ENCODE assay signal across 8 cellular contexts in the genomic region with DNA sequence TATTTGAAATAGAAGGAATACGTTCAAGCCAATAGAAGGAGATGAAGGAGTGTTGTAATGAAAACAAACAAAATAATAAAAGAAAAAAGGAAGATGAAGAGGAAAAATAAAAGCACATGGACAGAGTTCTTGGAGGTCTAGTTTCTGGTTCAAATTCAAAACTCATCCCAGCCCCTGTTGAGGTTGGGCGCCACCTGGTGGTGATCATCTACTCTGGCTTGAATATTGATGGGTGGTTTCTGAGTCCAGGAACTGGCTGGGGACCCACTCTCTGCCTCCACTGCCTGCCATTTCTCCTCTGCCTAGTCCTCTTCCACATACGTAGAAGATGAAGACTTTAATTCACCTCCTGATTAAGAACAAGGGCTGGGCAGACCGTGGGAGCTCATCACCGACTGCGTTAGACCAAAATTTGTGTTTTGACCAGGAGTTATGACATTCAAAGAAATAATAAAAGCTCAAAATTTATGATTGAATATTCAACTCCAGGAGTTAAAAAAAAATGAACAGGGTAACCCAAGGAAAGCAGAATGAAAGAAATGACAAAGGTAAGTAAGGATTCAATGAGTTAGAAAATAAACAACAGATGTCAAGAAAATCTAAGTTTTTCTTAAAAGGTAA.
DNase-seq lines count a peak whose midpoint lies in the region; ATAC-seq, FAIRE-seq and TF ChIP-seq lines count a peak whose summit lies in the region.

No MANE protein-coding gene starts in this region.

- WGBS in ovary, 3 donors, result 53 to 58% (median 56%) methylated on average over 6 of the region's 6 CpGs

- no peaks in the 10 kb centered on the region for H3K36me3 ChIP-seq in RWPE2 (ENCODE audit: low read depth)
- H3K36me3 ChIP-seq in ovary, result no peaks in the 10 kb centered on the region

- no peak overlapping the region for H3K27ac Mint-ChIP-seq in activated T-helper 17 cell treated with anti-CD3 and anti-CD28 coated beads, Interleukin-2, amount 50 U/mL, for 72 hours
- no peak overlapping the region for H3K27ac Mint-ChIP-seq in type B pancreatic cell

- H3K4me3 ChIP-seq in AG04450 (ENCODE audit: low read depth, low read length) (no peak overlapping the region), RWPE2 (ENCODE audit: severe bottlenecking) (no peak overlapping the region), ovary (no peak overlapping the region)

- CTCF ChIA-PET in AG04450 (lab: Charles Lee), result interaction anchor here (0.6 to 9.8 kb wide), 37 partner anchors 13 to 428 kb away, joined by 3 to 237 read pairs (median 4); a partner anchor contains a TSS

- H3K27me3 ChIP-seq in AG04450 (ENCODE audit: control insufficient read depth, insufficient read depth, low read length), result no peaks in the 10 kb centered on the region
- H3K27me3 ChIP-seq in RWPE2 (ENCODE audit: insufficient read depth, poor library complexity, severe bottlenecking), result no peaks in the 10 kb centered on the region
- H3K27me3 ChIP-seq in ovary, result no peaks in the 10 kb centered on the region

- TF ChIP-seq POLR2A in ovary (IDR thresholded peaks at IDR 0.05), result no peak

- no peaks in the 10 kb centered on the region for H3K36me3 Mint-ChIP-seq in activated T-helper 17 cell treated with anti-CD3 and anti-CD28 coated beads, Interleukin-2, amount 50 U/mL, for 72 hours (ENCODE audit: low read depth)
- no peaks in the 10 kb centered on the region for H3K36me3 Mint-ChIP-seq in type B pancreatic cell

- no peak for TF ChIP-seq EP300 in ovary (IDR thresholded peaks at IDR 0.05)

- ATAC-seq in GM18909 (IDR thresholded peaks at IDR 0.05; ENCODE audit: poor library complexity, unreplicated experiment) (peak; percentile 57), RWPE2 (ENCODE audit: low read depth) (peak; percentile 57; the same call in 2 of the 3 replicates)
- ATAC-seq in activated T-helper 17 cell treated with anti-CD3 and anti-CD28 coated beads, Interleukin-2, amount 50 U/mL, for 72 hours (replicated peaks), result peak; percentile 42

- H3K4me1 Mint-ChIP-seq in activated T-helper 17 cell treated with anti-CD3 and anti-CD28 coated beads, Interleukin-2, amount 50 U/mL, for 72 hours, result no peaks in the 10 kb centered on the region
- peaks cover 36% of the 10 kb centered on the region for H3K4me1 Mint-ChIP-seq in type B pancreatic cell (ENCODE audit: unreplicated experiment)

- intact Hi-C loops in ovary (cut with DNase I), result loop anchor here in 1 of 4 donors (10.0 kb wide), 1 partner anchor 103 kb away; no protein-coding TSS in a partner anchor

- H3K4me3 Mint-ChIP-seq in activated T-helper 17 cell treated with anti-CD3 and anti-CD28 coated beads, Interleukin-2, amount 50 U/mL, for 72 hours, result no peak overlapping the region
- H3K4me3 Mint-ChIP-seq in type B pancreatic cell, result no peak overlapping the region

- no peak overlapping the region for H3K27ac ChIP-seq in AG04450 (ENCODE audit: low read depth, low read length)
- no peak overlapping the region for H3K27ac ChIP-seq in RWPE2 (ENCODE audit: poor library complexity, severe bottlenecking)
- H3K27ac ChIP-seq in ovary, result no peak overlapping the region

- POLR2A ChIA-PET in AG04450 (lab: Yijun Ruan, JAX), result no interaction called here

- peak; percentile 37 for FAIRE-seq in frontal cortex (lab: Jason Lieb, UNC)

- no peak for DNase-seq in AG04450 (ENCODE audit: low read depth, low spot score)
- peak; percentile 85 for DNase-seq in LoVo (ENCODE audit: low spot score)
- peak; percentile 82 for DNase-seq in RWPE2 (ENCODE audit: low spot score)
- peak; percentile 11 to 36 for DNase-seq in frontal cortex (ENCODE audit: low spot score in 2 of 2)
- DNase-seq in ovary, result peak; percentile 22 to 67 (median 54)
- DNase-seq in type B pancreatic cell (ENCODE audit: extremely low spot score, unreplicated experiment), result no peak

- H3K27me3 Mint-ChIP-seq in activated T-helper 17 cell treated with anti-CD3 and anti-CD28 coated beads, Interleukin-2, amount 50 U/mL, for 72 hours, result peaks cover 13% of the 10 kb centered on the region
- H3K27me3 Mint-ChIP-seq in type B pancreatic cell, result peaks cover 12% of the 10 kb centered on the region

- H3K9me3 ChIP-seq in AG04450 (ENCODE audit: control insufficient read depth, insufficient read depth, low read length) (no peaks in the 10 kb centered on the region), RWPE2 (ENCODE audit: severe bottlenecking) (no peaks in the 10 kb centered on the region), ovary (no peaks in the 10 kb centered on the region)

- no peaks in the 10 kb centered on the region for H3K9me3 Mint-ChIP-seq in activated T-helper 17 cell treated with anti-CD3 and anti-CD28 coated beads, Interleukin-2, amount 50 U/mL, for 72 hours
- peaks cover 17% of the 10 kb centered on the region for H3K9me3 Mint-ChIP-seq in type B pancreatic cell

- H3K4me1 ChIP-seq in RWPE2 (ENCODE audit: insufficient read depth, poor library complexity, severe bottlenecking), result peaks cover 14% of the 10 kb centered on the region
- H3K4me1 ChIP-seq in ovary (ENCODE audit: insufficient read depth), result no peaks in the 10 kb centered on the region

- TF ChIP-seq CTCF in AG04450 (IDR thresholded peaks at IDR 0.05; ENCODE audit: low read depth, low read length) (peak; percentile 94), RWPE2 (IDR thresholded peaks at IDR 0.05; ENCODE audit: poor library complexity, severe bottlenecking) (peak; percentile 98), ovary (IDR thresholded peaks at IDR 0.05) (peak in 1 of 3 donors; percentile 17), type B pancreatic cell (conservative IDR thresholded peaks at IDR 0.05) (peak; percentile 86)

Comparison
In these comparisons a context has a peak if more than half of its experiments do, and no peak if none do; other contexts are left out.
1. DNase-seq: peak in LoVo (single experiment), RWPE2 (single experiment), frontal cortex (2 of 2) and ovary (5 of 5); none in AG04450 (single experiment) and type B pancreatic cell (single experiment).
2. Peak in every context shown above with its lines, with median percentiles within 50 percentile points of each other: ATAC-seq.